Comparison of ENCODE assay signal across 9 cellular contexts in the genomic region with DNA sequence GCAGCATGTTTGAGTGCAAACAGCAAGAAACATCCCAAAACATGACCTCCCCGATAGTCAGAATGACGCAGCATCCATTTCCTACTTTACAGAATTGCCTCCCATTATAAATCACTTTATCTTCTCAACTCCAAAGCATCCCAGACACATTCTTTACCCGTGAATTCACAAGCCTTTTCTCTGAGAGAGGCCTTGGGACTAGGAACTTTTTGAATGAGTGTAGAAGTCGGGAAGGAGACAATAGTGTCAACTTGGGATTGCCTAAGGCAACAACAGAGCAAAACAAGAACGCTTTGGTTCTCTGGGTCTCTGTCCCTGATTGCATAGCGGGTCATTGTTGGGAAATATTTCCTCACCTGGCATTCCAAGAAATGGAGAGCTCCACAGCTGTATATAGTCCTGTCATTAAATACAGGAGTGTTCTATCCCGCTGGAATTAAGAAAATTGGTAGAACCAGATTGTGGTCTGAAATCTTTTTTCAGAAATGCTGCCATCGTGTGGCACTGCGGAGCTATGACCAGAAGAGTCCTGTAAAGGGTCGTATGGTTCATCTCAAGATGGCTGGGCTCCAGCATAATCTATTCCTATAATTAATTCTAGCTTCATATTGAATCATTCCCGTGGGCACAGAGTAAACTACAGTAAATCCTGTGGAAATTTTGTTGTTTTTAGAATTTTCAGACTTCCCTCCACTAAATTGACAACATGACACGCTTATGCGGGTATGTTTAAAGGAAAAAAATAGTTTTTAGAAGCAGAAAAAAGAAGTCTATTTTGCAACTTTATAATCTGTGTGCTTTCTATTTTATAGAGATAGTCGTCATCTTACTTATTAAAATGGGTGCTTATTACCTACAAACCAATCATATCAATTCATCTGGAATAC. TPM values are rescaled to one million over a fixed set of nuclear protein-coding genes. Genes with fewer than 3 reads are reported as not detected.
A peak's percentile ranks its signal among the peaks of the same experiment; 100 is the strongest.
DNase-seq lines count a peak whose midpoint lies in the region; FAIRE-seq and TF ChIP-seq lines count a peak whose summit lies in the region.
"Had no signal": no experiment of that assay in that cellular context is flagged by ENCODE, and none has a peak within 500 bp of the region (broad histone marks: within the 10 kb centered on the region; RNA-seq: fewer than 3 reads in every experiment).

No MANE protein-coding gene starts in this region.

- no CpG with 5 or more reads among the region's 14 CpGs for WGBS in H9 (ENCODE audit: extremely low coverage, insufficient read length, low lambda C conversion rate)

- H3K9me3 ChIP-seq in H9 (ENCODE audit: control insufficient read depth, low read depth, low read length) (no peaks in the 10 kb centered on the region), Loucy (ENCODE audit: insufficient read depth, low read depth, low read length) (no peaks in the 10 kb centered on the region), keratinocyte (ENCODE audit: control insufficient read depth, low read depth, low read length) (no peaks in the 10 kb centered on the region)

- no peak overlapping the region for H2AK5ac ChIP-seq in H9 (ENCODE audit: insufficient read length, low read length)

- H4K20me1 ChIP-seq in H9 (ENCODE audit: control insufficient read depth, insufficient read depth, insufficient read length): no peaks in the 10 kb centered on the region
- H4K20me1 ChIP-seq in Loucy (ENCODE audit: insufficient read depth, low read length, poor library complexity, severe bottlenecking): no peaks in the 10 kb centered on the region
- H4K20me1 ChIP-seq in keratinocyte (ENCODE audit: control insufficient read depth, extremely low read depth, insufficient read depth, low read length): no peaks in the 10 kb centered on the region

- H3K27ac ChIP-seq in H9 (ENCODE audit: insufficient read length, low read depth, low read length) (no peak overlapping the region), keratinocyte (ENCODE audit: control insufficient read depth, insufficient read depth, low read length) (peak overlapping the region; percentile 64)
- H3K27ac ChIP-seq: skin epidermis had no signal

- TF ChIP-seq CTCF in H9 (conservative IDR thresholded peaks at IDR 0.05) (peak; percentile 93), Loucy (conservative IDR thresholded peaks at IDR 0.05; ENCODE audit: low read length) (peak; percentile 87), cardiac fibroblast (IDR thresholded peaks at IDR 0.05; ENCODE audit: low read depth, low read length) (peak; percentile 74), keratinocyte (optimal IDR thresholded peaks at IDR 0.05 in 1 of 3, IDR thresholded peaks at IDR 0.05 in 1 of 3, conservative IDR thresholded peaks at IDR 0.05 in 1 of 3; ENCODE audit: extremely low read depth in 1 of 3, insufficient read depth in 2 of 3, low read length in 3 of 3) (peak; percentile 64 to 77 (median 69))

- H4K91ac ChIP-seq in H9 (ENCODE audit: insufficient read length, low read depth, low read length): no peak overlapping the region

- 0 out of 2 replicates have a peak, but pooled peaks cover 2% of the 10 kb centered on the region for H3F3A ChIP-seq in Loucy (ENCODE audit: low read depth)

- no peak overlapping the region for H3K23ac ChIP-seq in H9 (ENCODE audit: insufficient read length, low read depth, low read length)

- H2BK12ac ChIP-seq in H9 (ENCODE audit: insufficient read length, low read depth, low read length): no peak overlapping the region

- H3K4me2 ChIP-seq in H9 (ENCODE audit: insufficient read depth, insufficient read length, low read length): peak overlapping the region; percentile 41
- H3K4me2 ChIP-seq in Loucy (ENCODE audit: low read depth, low read length, poor library complexity, severe bottlenecking): peak overlapping the region; percentile 6
- H3K4me2 ChIP-seq in keratinocyte (ENCODE audit: control insufficient read depth, extremely low read depth, insufficient read depth, low read depth, low read length): peak overlapping the region; percentile 82

- peaks cover 4% of the 10 kb centered on the region for H3K23me2 ChIP-seq in H9 (ENCODE audit: insufficient read length, low read depth, low read length, poor library complexity, severe bottlenecking)

- H3K4ac ChIP-seq in H9 (ENCODE audit: low read depth, low read length): no peak overlapping the region

- H3K36me3 ChIP-seq in Loucy (ENCODE audit: insufficient read depth, low read length): no peaks in the 10 kb centered on the region
- no peaks in the 10 kb centered on the region for H3K36me3 ChIP-seq in keratinocyte (ENCODE audit: control insufficient read depth in 2 of 2, extremely low read depth in 1 of 2, insufficient read depth in 2 of 2, low read length in 2 of 2)

- H2BK15ac ChIP-seq in H9 (ENCODE audit: low read depth, low read length): no peak overlapping the region

- no peaks in the 10 kb centered on the region for H3K27me3 ChIP-seq in H9 (ENCODE audit: insufficient read depth, low read length)
- no peaks in the 10 kb centered on the region for H3K27me3 ChIP-seq in Loucy (ENCODE audit: insufficient read depth, low read length, poor library complexity, severe bottlenecking)
- no peaks in the 10 kb centered on the region for H3K27me3 ChIP-seq in keratinocyte (ENCODE audit: control insufficient read depth, extremely low read depth, insufficient read depth, low read length)

- FAIRE-seq in keratinocyte (lab: Jason Lieb, UNC): peak; percentile 91

- no peak overlapping the region for H3K56ac ChIP-seq in H9 (ENCODE audit: insufficient read length, low read depth, low read length)

- in situ Hi-C loops in SK-MEL-5 (cut with HindIII; ENCODE audit: low pct_unique_long_range_greater_than_20kb, low sequenced_read_pairs): loop anchor here (25.0 kb wide), 1 partner anchor 111 kb away; no protein-coding TSS in a partner anchor

- no peak overlapping the region for H2BK20ac ChIP-seq in H9 (ENCODE audit: low read depth, low read length, poor library complexity, severe bottlenecking)

- no peaks in the 10 kb centered on the region for H3K9me1 ChIP-seq in keratinocyte (ENCODE audit: control insufficient read depth, extremely low read depth, insufficient read depth, low read length)

- no peak overlapping the region for H3K9ac ChIP-seq in H9 (ENCODE audit: extremely low read depth, insufficient read length, low read length)
- H3K9ac ChIP-seq in Loucy (ENCODE audit: low read depth, low read length, poor library complexity, severe bottlenecking): no peak overlapping the region
- H3K9ac ChIP-seq in keratinocyte (ENCODE audit: control insufficient read depth, extremely low read depth, insufficient read depth, low read length): peak overlapping the region; percentile 22

- H3K9me3 Mint-ChIP-seq in H9: no peaks in the 10 kb centered on the region

- H3K4me1 Mint-ChIP-seq in H9: peaks cover 33 to 34% of the 10 kb centered on the region in 2 experiments

- H3K27ac Mint-ChIP-seq in H9: peak overlapping the region; percentile 6 to 71 (median 47); a peak in 5 of 7 replicates

- no peak overlapping the region for H2BK120ac ChIP-seq in H9 (ENCODE audit: low read depth, low read length, poor library complexity, severe bottlenecking)

- dilution Hi-C loops in keratinocyte (cut with MboI; ENCODE audit: extremely low pct_ligation_motif_present, low sequenced_read_pairs): loop anchor here (25.0 kb wide), 1 partner anchor 111 kb away; no protein-coding TSS in a partner anchor

- no peak overlapping the region for H3T11ph ChIP-seq in H9 (ENCODE audit: low read length)

- H3K27me3 Mint-ChIP-seq in H9 (ENCODE audit: low read depth): no peaks in the 10 kb centered on the region

- H3K79me1 ChIP-seq in H9 (ENCODE audit: insufficient read depth, low read depth, low read length, poor library complexity, severe bottlenecking): no peaks in the 10 kb centered on the region

- H4K8ac ChIP-seq in H9 (replicated peaks; ENCODE audit: insufficient read length, low read depth, low read length): no peak overlapping the region

- H3K4me3 ChIP-seq in Loucy (ENCODE audit: low read length, poor library complexity, severe bottlenecking) (no peak overlapping the region), cardiac fibroblast (replicated peaks in 1 of 2; ENCODE audit: low read depth in 2 of 2, low read length in 2 of 2) (peak overlapping the region in 1 of 2 donors; percentile 2), keratinocyte (ENCODE audit: control insufficient read depth in 2 of 3, extremely low read depth in 1 of 3, insufficient read depth in 2 of 3, low read depth in 1 of 3, low read length in 3 of 3) (peak overlapping the region in 2 of 3 experiments; percentile 21 to 64)
- H3K4me3 ChIP-seq: skin epidermis had no signal

- no peaks in the 10 kb centered on the region for H3K9me2 ChIP-seq in Loucy (replicated peaks; ENCODE audit: low read depth, low read length)

- DNase-seq in NCI-H524 (lab: John Stamatoyannopoulos, UW): peak; percentile 58 to 59
- DNase-seq in NCI-H524 treated with DMSO at 0.1 percent for 48 hours (lab: John Stamatoyannopoulos, UW): no peak
- DNase-seq in H9: peak; percentile 58
- DNase-seq in SK-MEL-5 (ENCODE audit: low read depth, low spot score): peak; percentile 85
- peak; percentile 65 to 78 for DNase-seq in cardiac fibroblast (ENCODE audit: low read depth in 2 of 2)
- DNase-seq in keratinocyte (ENCODE audit: low read depth, low spot score): peak; percentile 40
- DNase-seq in stimulated activated CD4-positive, alpha-beta T cell treated with anti-CD3 and anti-CD28 coated beads, Interleukin-1b, Interleukin-23, amount 100 ng/mL, for 4 hours (ENCODE audit: low read depth in 2 of 2): peak; percentile 5 to 6

- no peaks in the 10 kb centered on the region; a peak in 1 of 7 replicates for H3K36me3 Mint-ChIP-seq in H9 (ENCODE audit: insufficient read depth in 1 of 3, low read depth in 3 of 3)

- H3K4me1 ChIP-seq in H9 (ENCODE audit: insufficient read depth, low read length): peaks cover 3% of the 10 kb centered on the region; the same call in 1 of the 2 replicates
- H3K4me1 ChIP-seq in Loucy (ENCODE audit: insufficient read depth, low read length, poor library complexity, severe bottlenecking): peaks cover 24% of the 10 kb centered on the region
- peaks cover 18% of the 10 kb centered on the region for H3K4me1 ChIP-seq in keratinocyte (ENCODE audit: control insufficient read depth, extremely low read depth, insufficient read depth, low read length)

- H3K18ac ChIP-seq in H9 (ENCODE audit: insufficient read length, low read depth, low read length): no peak overlapping the region

- no peak overlapping the region for H2AFZ ChIP-seq in H9 (ENCODE audit: low read length)
- peak overlapping the region; percentile 25; the same call in 1 of the 2 replicates for H2AFZ ChIP-seq in Loucy (ENCODE audit: low read length)
- H2AFZ ChIP-seq in keratinocyte (ENCODE audit: control insufficient read depth, low read length): peak overlapping the region; percentile 78

- H3K14ac ChIP-seq in H9 (ENCODE audit: insufficient read depth, low read length): no peak overlapping the region

- H3K79me2 ChIP-seq in H9 (ENCODE audit: insufficient read depth, low read length) (no peaks in the 10 kb centered on the region), Loucy (ENCODE audit: insufficient read depth, low read length) (no peaks in the 10 kb centered on the region), keratinocyte (ENCODE audit: control insufficient read depth, insufficient read depth, low read length) (no peaks in the 10 kb centered on the region)

- peak overlapping the region; percentile 40 to 50; a peak in 4 of 5 replicates for H3K4me3 Mint-ChIP-seq in H9

- no peak overlapping the region for H2BK5ac ChIP-seq in H9 (ENCODE audit: insufficient read length, low read length)

- H4K5ac ChIP-seq in H9 (ENCODE audit: insufficient read length, low read depth, low read length): no peak overlapping the region

RNA-seq across cellular contexts. Expression of a gene that starts 2.0 kb away (rescaled TPM):
- 13.2 and 15.5 TPM in 2 replicates for total RNA-seq in H9 (2021)
- total RNA-seq in SK-MEL-5 (2014; rRNA removed; shearing (Covaris generic)): 1,280 and 1,422 TPM in 2 replicates
- polyA plus RNA-seq in SK-MEL-5 (2015; cell fraction: cytosol; rRNA removed): 927 and 1,082 TPM in 2 replicates
- 224 and 248 TPM in 2 replicates for polyA plus RNA-seq in SK-MEL-5 (2015; cell fraction: nucleus; rRNA removed)
- polyA plus RNA-seq in keratinocyte: 0.84 to 1.4 TPM (median 0.94 TPM) in 3 replicates
- polyA plus RNA-seq in keratinocyte (2011; ENCODE audit: low read depth): not detected
- 0.29 and 0.49 TPM in 2 replicates for polyA plus RNA-seq in keratinocyte (2011; cell fraction: cytosol; rRNA removed)
- polyA plus RNA-seq in keratinocyte (2011; cell fraction: nucleus; rRNA removed): 1.4 and 1.7 TPM in 2 replicates
- polyA plus RNA-seq in keratinocyte (2012; ENCODE audit: low replicate concordance): 0.71 TPM in 1 of 2 replicates, not detected in the other
- 1.5 to 4.1 TPM in 2 of 3 replicates, not detected in the other for polyA minus RNA-seq in keratinocyte
- not detected for polyA minus RNA-seq in keratinocyte (2011; cell fraction: cytosol; rRNA and poly(A)+ RNA removed)
- 0.53 and 1.2 TPM in 2 replicates for polyA minus RNA-seq in keratinocyte (2011; cell fraction: nucleus; rRNA and poly(A)+ RNA removed)

RNA-seq across cellular contexts. Expression of a gene that starts 33.9 kb away (rescaled TPM):
- total RNA-seq in H9 (2021): 35.7 and 38.4 TPM in 2 replicates
- total RNA-seq in SK-MEL-5 (2014; rRNA removed; shearing (Covaris generic)): 31.5 and 33.0 TPM in 2 replicates
- polyA plus RNA-seq in SK-MEL-5 (2015; cell fraction: cytosol; rRNA removed): 19.1 and 24.9 TPM in 2 replicates
- 51.1 and 54.5 TPM in 2 replicates for polyA plus RNA-seq in SK-MEL-5 (2015; cell fraction: nucleus; rRNA removed)
- polyA plus RNA-seq in keratinocyte: 13.1 to 21.5 TPM (median 18.5 TPM) in 3 replicates
- 12.9 TPM for polyA plus RNA-seq in keratinocyte (2011; ENCODE audit: low read depth)
- polyA plus RNA-seq in keratinocyte (2011; cell fraction: cytosol; rRNA removed): 8.1 and 8.9 TPM in 2 replicates
- polyA plus RNA-seq in keratinocyte (2011; cell fraction: nucleus; rRNA removed): 44.5 and 54.1 TPM in 2 replicates
- 4.6 and 14.9 TPM in 2 replicates for polyA plus RNA-seq in keratinocyte (2012; ENCODE audit: low replicate concordance)
- polyA minus RNA-seq in keratinocyte: 11.3 to 31.3 TPM (median 29.9 TPM) in 3 replicates
- polyA minus RNA-seq in keratinocyte (2011; cell fraction: cytosol; rRNA and poly(A)+ RNA removed): 10.2 TPM
- 29.5 and 57.6 TPM in 2 replicates for polyA minus RNA-seq in keratinocyte (2011; cell fraction: nucleus; rRNA and poly(A)+ RNA removed)

Comparison
In these comparisons a context has a peak if more than half of its experiments do, and no peak if none do; other contexts are left out.
1. H3K4me2 ChIP-seq: peak in every context shown above with its lines; median percentile 82 in keratinocyte; 41 in H9; 6 in Loucy.
2. RNA of a gene that starts 2.0 kb away (total RNA-seq): 1,280 to 1,422 TPM in SK-MEL-5; 13.2 to 15.5 TPM in H9; every median in the first group is over 10 times any median in the second.
3. Peak in every context shown above with its lines, with median percentiles within 50 percentile points of each other: CTCF ChIP-seq.